In genomic region chr5:125699860-125700259, GRCh38 we compare ENCODE assay signal across 16 cellular contexts.
DNase-seq lines count a peak whose midpoint lies in the region; ATAC-seq and TF ChIP-seq lines count a peak whose summit lies in the region.
"Had no signal": no experiment of that assay in that cellular context is flagged by ENCODE, and none has a peak within 500 bp of the region (broad histone marks: within the 10 kb centered on the region; RNA-seq: fewer than 3 reads in every experiment).

No MANE protein-coding gene starts in this region.

- peak overlapping the region; percentile 52 for H3K9ac ChIP-seq in mesenchymal stem cell (ENCODE audit: low read length)

- TF ChIP-seq CTCF in cardiac muscle cell (IDR thresholded peaks at IDR 0.05; ENCODE audit: low read depth, low read length) = no peak
- no peak for TF ChIP-seq CTCF in heart left ventricle (IDR thresholded peaks at IDR 0.05)
- TF ChIP-seq CTCF in upper lobe of left lung (IDR thresholded peaks at IDR 0.05) = no peak

- no peak overlapping the region for H3K18ac ChIP-seq in mesenchymal stem cell (ENCODE audit: low read depth in 1 of 2, low read length in 2 of 2)

- H3K27ac ChIP-seq in cardiac muscle cell (peak overlapping the region; percentile 83), heart left ventricle (no peak overlapping the region), SJSA1 (peak overlapping the region; percentile 34), mesenchymal stem cell (ENCODE audit: low read length, poor library complexity, severe bottlenecking) (no peak overlapping the region), upper lobe of left lung (peak overlapping the region in 1 of 4 donors; percentile 35)
- H3K27ac ChIP-seq: WERI-Rb-1 had no signal

- H3K4me2 ChIP-seq in mesenchymal stem cell (ENCODE audit: low read length, poor library complexity, severe bottlenecking) = no peak overlapping the region

- H3K9me3 ChIP-seq in cardiac muscle cell (ENCODE audit: low read depth) (no peaks in the 10 kb centered on the region), heart left ventricle (peaks cover 0 to 15% (median 5%) of the 10 kb centered on the region in 12 donors), SJSA1 (replicated peaks) (no peaks in the 10 kb centered on the region), mesenchymal stem cell (ENCODE audit: control insufficient read depth, low read length) (peaks cover 15% of the 10 kb centered on the region), upper lobe of left lung (peaks cover 0 to 7% (median 2%) of the 10 kb centered on the region in 4 donors)

- no peak overlapping the region for H2BK15ac ChIP-seq in mesenchymal stem cell (ENCODE audit: low read depth, poor library complexity, severe bottlenecking)

- H3K4ac ChIP-seq in mesenchymal stem cell (ENCODE audit: low read depth in 1 of 2, low read length in 2 of 2) = no peak overlapping the region

- ATAC-seq in heart left ventricle (no peak), upper lobe of left lung (ENCODE audit: low FRiP score in 2 of 2) (no peak)
- ATAC-seq: naive thymus-derived CD8-positive, alpha-beta T cell; SK-N-SH treated with all-trans-retinoic acid at 6 μM for 48 hours had no signal

- peaks cover 0 to 18% (median 10%) of the 10 kb centered on the region in 6 donors for H3K9me3 Mint-ChIP-seq in immature natural killer cell

- H3K14ac ChIP-seq in mesenchymal stem cell (ENCODE audit: low read length in 2 of 2) = no peak overlapping the region

- peaks cover 0 to 2% (median 0%) of the 10 kb centered on the region in 3 donors for H3K27me3 Mint-ChIP-seq in immature natural killer cell (ENCODE audit: low read depth in 3 of 3)
- H3K27me3 Mint-ChIP-seq: dendritic cell treated with granulocyte-macrophage colony-stimulating factor and Interleukin-4, amounts not matched to agents 40 ng/mL and 50 ng/mL, for 4 days had no signal

- no peak overlapping the region for H3K23ac ChIP-seq in mesenchymal stem cell (ENCODE audit: low read length in 2 of 2)

- DNase-seq in cardiac muscle cell (ENCODE audit: low read depth in 1 of 2, low spot score in 1 of 2) (peak; percentile 13 to 21), heart left ventricle (no peak), SJSA1 (ENCODE audit: low read depth in 1 of 2, low spot score in 2 of 2) (peak in 1 of 2 experiments; percentile 27), mesenchymal stem cell (peak; percentile 5), upper lobe of left lung (peak in 1 of 2 donors; percentile 24), HEK293T (ENCODE audit: extremely low spot score) (no peak), immature natural killer cell (no peak), foreskin melanocyte (no peak)
- DNase-seq: activated gamma-delta T cell treated with Interleukin-2 at 50 U/mL for 16 hours; left ventricle myocardium superior; naive thymus-derived CD8-positive, alpha-beta T cell; stimulated activated CD4-positive, alpha-beta T cell treated with anti-CD3 and anti-CD28 coated beads, Interleukin-4, amount 100 ng/mL, for 1 hour; WERI-Rb-1 had no signal

- H2AFZ ChIP-seq in mesenchymal stem cell (ENCODE audit: low read depth, low read length) = no peak overlapping the region

- peaks cover 15% of the 10 kb centered on the region for H3K4me1 ChIP-seq in cardiac muscle cell (ENCODE audit: low read depth)
- H3K4me1 ChIP-seq in heart left ventricle = peaks cover 0 to 17% (median 0%) of the 10 kb centered on the region in 12 donors
- peaks cover 44% of the 10 kb centered on the region for H3K4me1 ChIP-seq in SJSA1 (replicated peaks)
- no peaks in the 10 kb centered on the region for H3K4me1 ChIP-seq in mesenchymal stem cell (ENCODE audit: control insufficient read depth, insufficient read depth, low read depth, low read length)
- peaks cover 0 to 7% (median 0%) of the 10 kb centered on the region in 4 donors for H3K4me1 ChIP-seq in upper lobe of left lung

- peak overlapping the region; percentile 57 for H2BK5ac ChIP-seq in mesenchymal stem cell (ENCODE audit: low read depth, low read length, poor library complexity, severe bottlenecking)

- H3K4me3 Mint-ChIP-seq in immature natural killer cell = no peak overlapping the region
- H3K4me3 Mint-ChIP-seq: dendritic cell treated with granulocyte-macrophage colony-stimulating factor and Interleukin-4, amounts not matched to agents 40 ng/mL and 50 ng/mL, for 4 days; naive thymus-derived CD8-positive, alpha-beta T cell had no signal

- no peak overlapping the region for H4K91ac ChIP-seq in mesenchymal stem cell (ENCODE audit: low read length)

- H3K4me3 ChIP-seq in cardiac muscle cell (no peak overlapping the region), heart left ventricle (peak overlapping the region in 1 of 12 donors; percentile 29), SJSA1 (no peak overlapping the region), mesenchymal stem cell (ENCODE audit: insufficient read depth in 1 of 2, low read depth in 1 of 2, low read length in 2 of 2) (no peak overlapping the region), upper lobe of left lung (peak overlapping the region in 3 of 4 donors; percentile 3 to 15 (median 15))

- no peak overlapping the region for H3K27ac Mint-ChIP-seq in immature natural killer cell
- H3K27ac Mint-ChIP-seq: dendritic cell treated with granulocyte-macrophage colony-stimulating factor and Interleukin-4, amounts not matched to agents 40 ng/mL and 50 ng/mL, for 4 days; naive thymus-derived CD8-positive, alpha-beta T cell had no signal

- no peak overlapping the region for H2BK120ac ChIP-seq in mesenchymal stem cell (ENCODE audit: low read depth, low read length)

- H2BK12ac ChIP-seq in mesenchymal stem cell (ENCODE audit: low read length in 2 of 2) = no peak overlapping the region

- H3K27me3 ChIP-seq in cardiac muscle cell = no peaks in the 10 kb centered on the region
- no peaks in the 10 kb centered on the region for H3K27me3 ChIP-seq in heart left ventricle
- H3K27me3 ChIP-seq in SJSA1 (replicated peaks) = no peaks in the 10 kb centered on the region
- H3K27me3 ChIP-seq in mesenchymal stem cell (ENCODE audit: control insufficient read depth in 1 of 2, insufficient read depth in 1 of 2, low read length in 2 of 2) = no peaks in the 10 kb centered on the region
- H3K27me3 ChIP-seq in upper lobe of left lung = no peaks in the 10 kb centered on the region
- H3K27me3 ChIP-seq: tibial nerve had no signal

- no peaks in the 10 kb centered on the region for H3K36me3 Mint-ChIP-seq in immature natural killer cell

- H4K8ac ChIP-seq in mesenchymal stem cell (ENCODE audit: low read length) = no peak overlapping the region

- no peak overlapping the region for H2AK5ac ChIP-seq in mesenchymal stem cell (ENCODE audit: low read length, severe bottlenecking)

- CTCF ChIA-PET in HEK293T (lab: Yijun Ruan, JAX) = interaction anchor here (1.7 kb wide), 1 partner anchor 19 kb away, joined by 4 read pairs; no protein-coding TSS in a partner anchor

- no peak for TF ChIP-seq EP300 in upper lobe of left lung (IDR thresholded peaks at IDR 0.05)

- TF ChIP-seq POLR2A in heart left ventricle (IDR thresholded peaks at IDR 0.05) (no peak), upper lobe of left lung (IDR thresholded peaks at IDR 0.05) (no peak)

- 38 to 49% (median 46%) methylated on average over 2 of the region's 2 CpGs for WGBS in heart left ventricle, 4 donors
- WGBS in mesenchymal stem cell = 50% methylated on average over 1 of the region's 2 CpGs
- 30 to 32% methylated on average over 2 of the region's 2 CpGs for WGBS in upper lobe of left lung, 2 donors

- POLR2A ChIA-PET in HEK293T (lab: Yijun Ruan, JAX) = no interaction called here

- intact Hi-C loops in heart left ventricle (cut with DNase I) = no loop called here

- H3K36me3 ChIP-seq in cardiac muscle cell (no peaks in the 10 kb centered on the region), heart left ventricle (no peaks in the 10 kb centered on the region), SJSA1 (no peaks in the 10 kb centered on the region), mesenchymal stem cell (ENCODE audit: control insufficient read depth in 1 of 2, insufficient read depth in 2 of 2, low read depth in 1 of 2, low read length in 2 of 2) (no peaks in the 10 kb centered on the region), upper lobe of left lung (no peaks in the 10 kb centered on the region)
- H3K36me3 ChIP-seq: tibial nerve, WERI-Rb-1 had no signal

- H3K79me1 ChIP-seq in mesenchymal stem cell (replicated peaks; ENCODE audit: low read length, poor library complexity, severe bottlenecking) = no peaks in the 10 kb centered on the region

- no peaks in the 10 kb centered on the region for H3K4me1 Mint-ChIP-seq in immature natural killer cell
- H3K4me1 Mint-ChIP-seq: naive thymus-derived CD8-positive, alpha-beta T cell had no signal

TF ChIP-seq in HEK293T, 16 proteins besides CTCF, POLR2A, EP300 and RAD21:
- no peak for TF ChIP-seq NFRKB (IDR thresholded peaks at IDR 0.05)
- TF ChIP-seq PKNOX1 (IDR thresholded peaks at IDR 0.05) = no peak
- TF ChIP-seq HDGF (IDR thresholded peaks at IDR 0.05; ENCODE audit: borderline replicate concordance) = no peak
- no peak for TF ChIP-seq TARDBP (IDR thresholded peaks at IDR 0.05)
- TF ChIP-seq SUZ12 (IDR thresholded peaks at IDR 0.05) = no peak
- no peak for TF ChIP-seq FOXA1 (IDR thresholded peaks at IDR 0.05)
- no peak for TF ChIP-seq ELF4 (IDR thresholded peaks at IDR 0.05)
- no peak for TF ChIP-seq FOXK2 (IDR thresholded peaks at IDR 0.05)
- TF ChIP-seq ZNF384 (IDR thresholded peaks at IDR 0.05) = no peak
- TF ChIP-seq FOXM1 (IDR thresholded peaks at IDR 0.05; ENCODE audit: borderline replicate concordance) = no peak
- no peak for TF ChIP-seq LEF1 (IDR thresholded peaks at IDR 0.05; ENCODE audit: borderline replicate concordance)
- TF ChIP-seq SP1 (IDR thresholded peaks at IDR 0.05) = no peak
- no peak for TF ChIP-seq L3MBTL2 (conservative IDR thresholded peaks at IDR 0.05)

Comparison
In these comparisons a context has a peak if more than half of its experiments do, and no peak if none do; other contexts are left out.
1. DNase-seq: peak in cardiac muscle cell (2 of 2) and mesenchymal stem cell (single experiment); none in heart left ventricle (0 of 5), HEK293T (single experiment), immature natural killer cell (0 of 3) and foreskin melanocyte (single experiment).
2. H3K27ac ChIP-seq: peak in cardiac muscle cell (single experiment) and SJSA1 (single experiment); none in heart left ventricle (0 of 12) and mesenchymal stem cell (single experiment).
3. H3K4me3 ChIP-seq: peak in upper lobe of left lung (3 of 4); none in cardiac muscle cell (single experiment), SJSA1 (single experiment) and mesenchymal stem cell (0 of 2).